8 cellular contexts compared by ENCODE assay signal in genomic region chr20:51700809-51701285, GRCh38.
DNase-seq lines count a peak whose midpoint lies in the region; ATAC-seq and TF ChIP-seq lines count a peak whose summit lies in the region.

No MANE protein-coding gene starts in this region.

- peak; percentile 77 for ATAC-seq in HCT116
- ATAC-seq in stimulated activated memory B cell treated with anti-CD40 and anti-IgM and Interleukin-4, amounts not matched to agents 10 μg/mL and 1 μg/mL and 100 μg/mL, for 72 hours = no peak

- in situ Hi-C loops in SK-MEL-5 (cut with HindIII; ENCODE audit: low pct_unique_long_range_greater_than_20kb, low sequenced_read_pairs) = no loop called here

- H3K36me3 ChIP-seq in HCT116 (ENCODE audit: control insufficient read depth in 1 of 2, insufficient read depth in 2 of 2, low read length in 2 of 2) = no peaks in the 10 kb centered on the region
- no peaks in the 10 kb centered on the region for H3K36me3 ChIP-seq in smooth muscle cell (ENCODE audit: low read depth)

- peaks cover 7% of the 10 kb centered on the region for H3K4me1 Mint-ChIP-seq in stimulated activated memory B cell treated with anti-CD40 and anti-IgM and Interleukin-4, amounts not matched to agents 10 μg/mL and 1 μg/mL and 100 μg/mL, for 72 hours

- H3K79me2 ChIP-seq in HCT116 (ENCODE audit: insufficient read depth, low read length) (no peaks in the 10 kb centered on the region), smooth muscle cell (ENCODE audit: low read depth) (no peaks in the 10 kb centered on the region)

- POLR2A ChIA-PET in HCT116 (lab: Charles Lee) = no interaction called here

- H3F3A ChIP-seq in smooth muscle cell (ENCODE audit: low read depth) = peaks cover 7% of the 10 kb centered on the region

- TF ChIP-seq RAD21 in HCT116 (IDR thresholded peaks at IDR 0.05; ENCODE audit: low read depth) = peak; percentile 69

- RAD21 ChIA-PET in HCT116 (lab: Charles Lee; ENCODE audit: low non-redundant PET in 1 of 2, low total read pairs in 2 of 2, uncharacterized antibody in 2 of 2, unreplicated experiment in 2 of 2) = interaction anchor here in 1 of 2 experiments (0.6 kb wide), 1 partner anchor 83 kb away, joined by 3 read pairs; no protein-coding TSS in a partner anchor

- peaks cover 36% of the 10 kb centered on the region for H3K27me3 Mint-ChIP-seq in stimulated activated memory B cell treated with anti-CD40 and anti-IgM and Interleukin-4, amounts not matched to agents 10 μg/mL and 1 μg/mL and 100 μg/mL, for 72 hours

- H3K4me3 Mint-ChIP-seq in stimulated activated memory B cell treated with anti-CD40 and anti-IgM and Interleukin-4, amounts not matched to agents 10 μg/mL and 1 μg/mL and 100 μg/mL, for 72 hours = no peak overlapping the region

- peak; percentile 52 to 79 (median 66); a peak in 5 of 6 replicates for TF ChIP-seq CTCF in HCT116 (IDR thresholded peaks at IDR 0.05 in 2 of 3, conservative IDR thresholded peaks at IDR 0.05 in 1 of 3; ENCODE audit: borderline replicate concordance in 1 of 3, insufficient read depth in 1 of 3, low read depth in 2 of 3, low read length in 2 of 3)
- TF ChIP-seq CTCF in smooth muscle cell (IDR thresholded peaks at IDR 0.05; ENCODE audit: borderline replicate concordance, insufficient read depth, poor library complexity, severe bottlenecking) = peak; percentile 57

- H3K27ac ChIP-seq in HCT116 (ENCODE audit: low read depth, low read length) (no peak overlapping the region), smooth muscle cell (ENCODE audit: low read depth) (no peak overlapping the region)

- H3K9ac ChIP-seq in HCT116 (ENCODE audit: low read length) (no peak overlapping the region), smooth muscle cell (ENCODE audit: low read depth) (no peak overlapping the region)

- DNase-seq in COLO829 (ENCODE audit: low spot score) (peak; percentile 60), HCT116 (ENCODE audit: low read depth, low spot score) (peak; percentile 35), SK-MEL-5 (ENCODE audit: low read depth, low spot score) (peak; percentile 79), globus pallidus (ENCODE audit: low spot score) (peak; percentile 31), smooth muscle cell (lab: John Stamatoyannopoulos, UW; ENCODE audit: unreplicated experiment) (no peak), epidermal melanocyte (ENCODE audit: insufficient read length, low spot score) (no peak)
- DNase-seq in activated T-cell treated with anti-CD3 and anti-CD28 coated beads, Interleukin-2, amount 50 U/mL, for 48 hours = no peak

- H2AFZ ChIP-seq in HCT116 (ENCODE audit: low read depth, low read length, poor library complexity, severe bottlenecking) (no peak overlapping the region), smooth muscle cell (ENCODE audit: low read depth) (no peak overlapping the region)

- TF ChIP-seq POLR2A in HCT116 (IDR thresholded peaks at IDR 0.05; ENCODE audit: borderline replicate concordance, extremely low read depth, insufficient read depth, insufficient read length) = no peak

- H4K20me1 ChIP-seq in HCT116 (ENCODE audit: insufficient read depth) (no peaks in the 10 kb centered on the region), smooth muscle cell (ENCODE audit: low read depth) (no peaks in the 10 kb centered on the region)

- H3K9me3 ChIP-seq in HCT116 (ENCODE audit: control insufficient read depth in 1 of 2, insufficient read depth in 1 of 2, low read depth in 1 of 2, low read length in 2 of 2) (no peaks in the 10 kb centered on the region), smooth muscle cell (replicated peaks; ENCODE audit: low read depth) (no peaks in the 10 kb centered on the region)

- CTCF ChIA-PET in HCT116 (lab: Charles Lee) = interaction anchor here (0.6 to 1.5 kb wide), 22 partner anchors 8 to 382 kb away, joined by 3 to 14 read pairs (median 4); no protein-coding TSS in a partner anchor

- no peaks in the 10 kb centered on the region for H3K9me3 Mint-ChIP-seq in stimulated activated memory B cell treated with anti-CD40 and anti-IgM and Interleukin-4, amounts not matched to agents 10 μg/mL and 1 μg/mL and 100 μg/mL, for 72 hours

- no peak overlapping the region for H3K27ac Mint-ChIP-seq in stimulated activated memory B cell treated with anti-CD40 and anti-IgM and Interleukin-4, amounts not matched to agents 10 μg/mL and 1 μg/mL and 100 μg/mL, for 72 hours

- H3K27me3 ChIP-seq in HCT116 (ENCODE audit: insufficient read depth, low read length) = no peaks in the 10 kb centered on the region
- H3K27me3 ChIP-seq in smooth muscle cell (ENCODE audit: low read depth) = no peaks in the 10 kb centered on the region

- no peaks in the 10 kb centered on the region for H3K36me3 Mint-ChIP-seq in stimulated activated memory B cell treated with anti-CD40 and anti-IgM and Interleukin-4, amounts not matched to agents 10 μg/mL and 1 μg/mL and 100 μg/mL, for 72 hours

- H3K4me1 ChIP-seq in HCT116 (ENCODE audit: control insufficient read depth in 1 of 2, insufficient read depth in 2 of 2, low read length in 2 of 2) (peaks cover 5 to 24% of the 10 kb centered on the region in 2 experiments; a peak in 3 of 4 replicates), smooth muscle cell (ENCODE audit: low read depth) (peaks cover 63% of the 10 kb centered on the region)

- intact Hi-C loops in HCT116 (cut with micrococcal nuclease) = loop anchor here (1.0 to 5.0 kb wide), 2 partner anchors 361 to 382 kb away; no protein-coding TSS in a partner anchor

- H3K4me3 ChIP-seq in HCT116 (replicated peaks in 1 of 2; ENCODE audit: low read depth in 1 of 2, low read length in 2 of 2) (no peak overlapping the region), smooth muscle cell (no peak overlapping the region)

- no TSS peak for BruUV-seq in HCT116 (replicated peaks; lab: Mats Ljungman, UMichigan)

- 58% methylated on average over 10 of the region's 10 CpGs for WGBS in smooth muscle cell (ENCODE audit: low lambda C conversion rate)

- H3K9me2 ChIP-seq in HCT116 (ENCODE audit: insufficient read depth) = no peaks in the 10 kb centered on the region

- no peak overlapping the region for H3K4me2 ChIP-seq in HCT116 (ENCODE audit: low read length)
- peak overlapping the region; percentile 63 for H3K4me2 ChIP-seq in smooth muscle cell

TF ChIP-seq in HCT116, 20 proteins besides CTCF, POLR2A, EP300 and RAD21:
- TF ChIP-seq CBX3 (IDR thresholded peaks at IDR 0.05; ENCODE audit: low read depth) (peak; percentile 39; the same call in 1 of the 2 replicates), ELF1 (IDR thresholded peaks at IDR 0.05; ENCODE audit: borderline replicate concordance, low read depth) (no peak), ZBTB33 (IDR thresholded peaks at IDR 0.05; ENCODE audit: extremely low read depth, insufficient replicate concordance, low read length) (no peak), CEBPB (IDR thresholded peaks at IDR 0.05; ENCODE audit: low read depth) (no peak), POLR2AphosphoS5 (IDR thresholded peaks at IDR 0.05; ENCODE audit: low read depth, low read length) (no peak), YY1 (IDR thresholded peaks at IDR 0.05; ENCODE audit: extremely low read depth, insufficient replicate concordance, low read depth, low read length) (no peak), TCF7L2 (IDR thresholded peaks at IDR 0.05; ENCODE audit: borderline replicate concordance, extremely low read depth, insufficient read depth, insufficient read length) (no peak), SP1 (IDR thresholded peaks at IDR 0.05; ENCODE audit: low read depth) (no peak), JUND (IDR thresholded peaks at IDR 0.05) (no peak)

Comparison
In these comparisons a context has a peak if more than half of its experiments do, and no peak if none do; other contexts are left out.
1. DNase-seq: peak in COLO829 (single experiment), HCT116 (single experiment), SK-MEL-5 (single experiment) and globus pallidus (single experiment); none in smooth muscle cell (single experiment), epidermal melanocyte (single experiment) and activated T-cell treated with anti-CD3 and anti-CD28 coated beads, Interleukin-2, amount 50 U/mL, for 48 hours (0 of 2).